21 cellular contexts compared by ENCODE assay signal in the genomic region with DNA sequence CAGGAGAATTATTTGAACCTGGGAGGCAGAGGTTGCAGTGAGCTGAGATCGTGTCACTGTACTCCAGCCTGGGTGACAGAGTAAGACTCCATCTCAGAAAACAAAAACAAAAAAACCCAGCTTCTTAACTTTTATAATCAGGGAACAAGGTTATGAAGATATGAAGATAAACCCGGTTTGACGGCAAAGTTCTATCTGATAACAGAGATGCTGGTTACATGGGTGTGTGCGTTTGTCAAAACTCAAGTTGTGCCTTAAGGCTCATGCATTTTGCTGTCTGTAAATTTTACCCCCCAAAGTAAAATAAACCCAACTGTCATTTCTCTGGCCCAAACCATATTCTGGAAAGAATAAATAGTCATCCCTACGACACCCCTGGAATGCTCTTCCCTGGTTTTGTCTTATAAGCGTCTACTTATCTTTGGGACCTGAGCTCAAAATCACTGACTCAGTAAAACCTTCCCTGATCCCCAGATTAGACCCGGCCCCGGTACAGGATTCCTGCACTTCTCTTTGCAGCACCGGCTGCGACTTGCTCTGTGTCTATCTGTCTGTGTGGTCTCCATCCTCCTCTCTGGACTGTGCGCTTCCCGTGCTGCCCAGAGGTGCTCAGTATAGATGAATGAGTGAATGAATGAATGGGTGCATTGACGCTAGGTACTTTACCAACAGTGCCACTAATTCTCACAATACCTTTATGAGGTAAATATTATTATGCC.
"Had no signal": no experiment of that assay in that cellular context is flagged by ENCODE, and none has a peak within 500 bp of the region (broad histone marks: within the 10 kb centered on the region; RNA-seq: fewer than 3 reads in every experiment).

No MANE protein-coding gene starts in this region.

- H3K4me3 ChIP-seq: ascending aorta, body of pancreas, PC-9 had no signal

- H3K4me3 Mint-ChIP-seq: activated CD4-positive, alpha-beta memory T cell treated with anti-CD3 and anti-CD28 coated beads, Interleukin-2, amount 10 ng/mL, durations not matched to agents 7 days and 5 days; activated CD4-positive, alpha-beta T cell treated with anti-CD3 and anti-CD28 coated beads for 36 hours; activated naive CD8-positive, alpha-beta T cell treated with anti-CD3 and anti-CD28 coated beads, Interleukin-2, amount 50 U/mL, for 24 hours; T-helper 17 cell had no signal

- H3K27me3 ChIP-seq: ascending aorta, body of pancreas had no signal

- DNase-seq: activated CD4-positive, alpha-beta memory T cell treated with anti-CD3 and anti-CD28 coated beads, Interleukin-2, amount 10 ng/mL, durations not matched to agents 7 days and 5 days; activated CD4-positive, alpha-beta T cell treated with anti-CD3 and anti-CD28 coated beads for 36 hours; activated CD4-positive, alpha-beta T cell treated with anti-CD3 and anti-CD28 coated beads, Interleukin-2, amount 50 U/mL, for 1 hour; activated naive CD4-positive, alpha-beta T cell treated with Interleukin-2 at 50 U/mL for 16 hours; activated naive CD8-positive, alpha-beta T cell treated with anti-CD3 and anti-CD28 coated beads, Interleukin-2, amount 50 U/mL, for 24 hours; amniotic stem cell; body of pancreas; KBM-7; NCI-H1105 treated with DMSO at 0.1 percent for 48 hours; NCI-H1436 treated with DMSO at 0.1 percent for 48 hours; NCI-H187; NCI-H2081; NCI-H446; NCI-H524; PC-9; SHP77 treated with DMSO at 0.1 percent for 48 hours; T-helper 17 cell; T1000 had no signal

- H2AFZ ChIP-seq: PC-9 had no signal

- H3K27ac Mint-ChIP-seq: activated CD4-positive, alpha-beta memory T cell treated with anti-CD3 and anti-CD28 coated beads, Interleukin-2, amount 10 ng/mL, durations not matched to agents 7 days and 5 days; activated CD4-positive, alpha-beta T cell treated with anti-CD3 and anti-CD28 coated beads for 36 hours; activated naive CD4-positive, alpha-beta T cell treated with anti-CD3 and anti-CD28 coated beads, Interleukin-2, amount 50 U/mL, for 72 hours; activated naive CD8-positive, alpha-beta T cell treated with anti-CD3 and anti-CD28 coated beads, Interleukin-2, amount 50 U/mL, for 24 hours; T-helper 17 cell had no signal

- H3K9me3 ChIP-seq: ascending aorta, body of pancreas had no signal

- H3K4me1 ChIP-seq: ascending aorta, body of pancreas had no signal

- H3K4me2 ChIP-seq: PC-9 had no signal

- H3K27me3 Mint-ChIP-seq: activated CD4-positive, alpha-beta memory T cell treated with anti-CD3 and anti-CD28 coated beads, Interleukin-2, amount 10 ng/mL, durations not matched to agents 7 days and 5 days; activated CD4-positive, alpha-beta T cell treated with anti-CD3 and anti-CD28 coated beads for 36 hours; activated naive CD8-positive, alpha-beta T cell treated with anti-CD3 and anti-CD28 coated beads, Interleukin-2, amount 50 U/mL, for 24 hours; T-helper 17 cell had no signal

- H3K9me3 Mint-ChIP-seq: activated CD4-positive, alpha-beta memory T cell treated with anti-CD3 and anti-CD28 coated beads, Interleukin-2, amount 10 ng/mL, durations not matched to agents 7 days and 5 days; activated naive CD4-positive, alpha-beta T cell treated with anti-CD3 and anti-CD28 coated beads, Interleukin-2, amount 50 U/mL, for 72 hours; activated naive CD8-positive, alpha-beta T cell treated with anti-CD3 and anti-CD28 coated beads, Interleukin-2, amount 50 U/mL, for 24 hours had no signal

- ATAC-seq: activated CD4-positive, alpha-beta T cell treated with anti-CD3 and anti-CD28 coated beads for 36 hours; activated naive CD4-positive, alpha-beta T cell treated with anti-CD3 and anti-CD28 coated beads, Interleukin-2, amount 50 U/mL, for 72 hours; activated naive CD8-positive, alpha-beta T cell treated with anti-CD3 and anti-CD28 coated beads, Interleukin-2, amount 50 U/mL, for 24 hours; body of pancreas; T-helper 17 cell had no signal

- H3K4me1 Mint-ChIP-seq: activated CD4-positive, alpha-beta memory T cell treated with anti-CD3 and anti-CD28 coated beads, Interleukin-2, amount 10 ng/mL, durations not matched to agents 7 days and 5 days; activated CD4-positive, alpha-beta T cell treated with anti-CD3 and anti-CD28 coated beads for 36 hours; activated naive CD8-positive, alpha-beta T cell treated with anti-CD3 and anti-CD28 coated beads, Interleukin-2, amount 50 U/mL, for 24 hours; T-helper 17 cell had no signal

- H3K36me3 Mint-ChIP-seq: activated naive CD4-positive, alpha-beta T cell treated with anti-CD3 and anti-CD28 coated beads, Interleukin-2, amount 50 U/mL, for 72 hours had no signal

- H3K27ac ChIP-seq: ascending aorta, body of pancreas, PC-9, VCaP had no signal
